Comparison of ENCODE assay signal across 8 cellular contexts in the genomic region with DNA sequence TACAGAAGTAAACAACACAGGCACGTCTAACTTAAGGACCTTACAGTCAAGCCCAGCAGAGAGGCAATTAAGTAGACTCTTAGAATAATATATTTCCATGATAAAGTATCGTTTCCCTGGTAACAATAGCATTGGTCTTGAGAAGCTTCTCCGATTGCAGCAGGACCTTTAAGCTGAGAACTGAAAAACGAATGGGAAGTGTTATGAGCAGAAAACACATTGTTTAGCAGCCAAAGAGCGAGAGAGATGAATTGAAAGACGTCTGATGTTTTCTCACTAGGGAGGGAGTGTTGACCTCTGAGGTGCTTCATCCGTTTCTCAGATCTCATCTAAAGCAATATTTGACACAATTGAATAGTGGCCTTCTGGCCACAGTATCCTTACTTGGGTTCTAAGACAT. TPM values are rescaled to one million over a fixed set of nuclear protein-coding genes. Genes with fewer than 3 reads are reported as not detected.
DNase-seq lines count a peak whose midpoint lies in the region; ATAC-seq and TF ChIP-seq lines count a peak whose summit lies in the region.

No MANE protein-coding gene starts in this region.

- H3K9me2 ChIP-seq in SK-N-SH = no peaks in the 10 kb centered on the region

- no peaks in the 10 kb centered on the region for H3K27me3 Mint-ChIP-seq in activated T-helper 1 cell treated with anti-CD3 and anti-CD28 coated beads, Interleukin-12 subunit alpha, Interleukin-12 subunit beta, Interleukin-2, Interleukin-4 antibody, amounts not matched to agents 30 ng/mL and 10 ng/mL and 1 ng/mL, durations not matched to agents 14 hours and 24 hours and 36 hours (ENCODE audit: insufficient read depth)

- H3K79me2 ChIP-seq in SK-N-SH (ENCODE audit: insufficient read depth) = peaks cover 88% of the 10 kb centered on the region

- H4K20me1 ChIP-seq in SK-N-SH (ENCODE audit: insufficient read depth) = peaks cover 2% of the 10 kb centered on the region

- H3K27me3 ChIP-seq in SK-N-SH (ENCODE audit: insufficient read depth) (no peaks in the 10 kb centered on the region), iPS-18a (ENCODE audit: control insufficient read depth, insufficient read depth, low read length) (no peaks in the 10 kb centered on the region), stomach (no peaks in the 10 kb centered on the region)

- H3K4me1 ChIP-seq in SK-N-SH (ENCODE audit: control insufficient read depth in 1 of 2, insufficient read depth in 2 of 2, low read depth in 1 of 2, low read length in 1 of 2) = peaks cover 14 to 18% of the 10 kb centered on the region in 2 experiments; a peak in 3 of 4 replicates
- H3K4me1 ChIP-seq in iPS-18a (ENCODE audit: control insufficient read depth, low read depth, low read length) = peaks cover 6% of the 10 kb centered on the region
- H3K4me1 ChIP-seq in stomach = peaks cover 30 to 61% (median 45%) of the 10 kb centered on the region in 4 donors

- TF ChIP-seq EP300 in SK-N-SH (IDR thresholded peaks at IDR 0.05; ENCODE audit: borderline replicate concordance in 1 of 2, low read depth in 1 of 2, low read length in 1 of 2) (no peak), stomach (IDR thresholded peaks at IDR 0.05) (no peak)

- peak overlapping the region; percentile 98 for H3K9ac ChIP-seq in SK-N-SH
- H3K9ac ChIP-seq in iPS-18a (ENCODE audit: low read length) = peak overlapping the region; percentile 99

- CTCF ChIA-PET in SK-N-SH (lab: Yijun Ruan, JAX) = interaction anchor here (1.3 to 5.4 kb wide), 10 partner anchors 9 to 135 kb away, joined by 5 to 70 read pairs (median 14); a partner anchor contains a TSS

- ATAC-seq in SK-N-SH treated with all-trans-retinoic acid at 6 μM for 48 hours = no peak

- H2AFZ ChIP-seq in SK-N-SH (ENCODE audit: low read depth) = no peak overlapping the region

- no peaks in the 10 kb centered on the region for H3K9me3 Mint-ChIP-seq in activated T-helper 1 cell treated with anti-CD3 and anti-CD28 coated beads, Interleukin-12 subunit alpha, Interleukin-12 subunit beta, Interleukin-2, Interleukin-4 antibody, amounts not matched to agents 30 ng/mL and 10 ng/mL and 1 ng/mL, durations not matched to agents 14 hours and 24 hours and 36 hours

- peaks cover 7% of the 10 kb centered on the region for H3F3A ChIP-seq in SK-N-SH (replicated peaks; ENCODE audit: insufficient read depth)

- no peak for TF ChIP-seq RAD21 in SK-N-SH (IDR thresholded peaks at IDR 0.05; ENCODE audit: low read length)

- peak overlapping the region; percentile 98 for H3K4me3 Mint-ChIP-seq in activated T-helper 1 cell treated with anti-CD3 and anti-CD28 coated beads, Interleukin-12 subunit alpha, Interleukin-12 subunit beta, Interleukin-2, Interleukin-4 antibody, amounts not matched to agents 30 ng/mL and 10 ng/mL and 1 ng/mL, durations not matched to agents 14 hours and 24 hours and 36 hours

- H3K36me3 Mint-ChIP-seq in activated T-helper 1 cell treated with anti-CD3 and anti-CD28 coated beads, Interleukin-12 subunit alpha, Interleukin-12 subunit beta, Interleukin-2, Interleukin-4 antibody, amounts not matched to agents 30 ng/mL and 10 ng/mL and 1 ng/mL, durations not matched to agents 14 hours and 24 hours and 36 hours (ENCODE audit: low read depth) = peaks cover 28% of the 10 kb centered on the region

- H3K4me2 ChIP-seq in SK-N-SH = peak overlapping the region; percentile 81

- POLR2A ChIA-PET in SK-N-SH (lab: Yijun Ruan, JAX) = interaction anchor here (1.3 kb wide), 1 partner anchor 17 kb away, joined by 7 read pairs; no protein-coding TSS in a partner anchor

- TF ChIP-seq CTCF in SK-N-SH (IDR thresholded peaks at IDR 0.05) (no peak), stomach (IDR thresholded peaks at IDR 0.05) (no peak)

- H3K9me3 ChIP-seq in SK-N-SH = no peaks in the 10 kb centered on the region
- no peaks in the 10 kb centered on the region for H3K9me3 ChIP-seq in iPS-18a (ENCODE audit: control insufficient read depth, low read depth, low read length)
- no peaks in the 10 kb centered on the region for H3K9me3 ChIP-seq in stomach

- intact Hi-C loops in activated T-helper 1 cell treated with anti-CD3 and anti-CD28 coated beads, Interleukin-12 subunit alpha, Interleukin-12 subunit beta, Interleukin-2, Interleukin-4 antibody, amounts not matched to agents 30 ng/mL and 10 ng/mL and 1 ng/mL, durations not matched to agents 14 hours and 24 hours and 36 hours (cut with micrococcal nuclease) = loop anchor here (10.0 kb wide), 1 partner anchor 643 kb away; a partner anchor contains a TSS
- intact Hi-C loops in stomach (cut with DNase I; ENCODE audit: low total_unique reads) = no loop called here

- WGBS in SK-N-SH (ENCODE audit: low lambda C conversion rate) = 7% methylated on average over 7 of the region's 7 CpGs
- 1 to 3% (median 2%) methylated on average over 7 of the region's 7 CpGs for WGBS in stomach, 5 donors

- H3K4me3 ChIP-seq in SK-N-SH (ENCODE audit: low read depth in 2 of 2, low read length in 1 of 2) (peak overlapping the region; percentile 55 to 99), iPS-18a (ENCODE audit: low read length) (peak overlapping the region; percentile 100), stomach (peak overlapping the region; percentile 72 to 97 (median 91))

- TF ChIP-seq POLR2A in stomach (IDR thresholded peaks at IDR 0.05) = no peak

- H3K27ac Mint-ChIP-seq in activated T-helper 1 cell treated with anti-CD3 and anti-CD28 coated beads, Interleukin-12 subunit alpha, Interleukin-12 subunit beta, Interleukin-2, Interleukin-4 antibody, amounts not matched to agents 30 ng/mL and 10 ng/mL and 1 ng/mL, durations not matched to agents 14 hours and 24 hours and 36 hours = peak overlapping the region; percentile 98

- peaks cover 54% of the 10 kb centered on the region for H3K4me1 Mint-ChIP-seq in activated T-helper 1 cell treated with anti-CD3 and anti-CD28 coated beads, Interleukin-12 subunit alpha, Interleukin-12 subunit beta, Interleukin-2, Interleukin-4 antibody, amounts not matched to agents 30 ng/mL and 10 ng/mL and 1 ng/mL, durations not matched to agents 14 hours and 24 hours and 36 hours (ENCODE audit: low read depth)

- H3K27ac ChIP-seq in SK-N-SH (ENCODE audit: low read depth in 2 of 2, low read length in 1 of 2) = peak overlapping the region in 1 of 2 experiments; percentile 99; a peak in 2 of 4 replicates
- H3K27ac ChIP-seq in iPS-18a (ENCODE audit: low read length) = peak overlapping the region; percentile 82
- H3K27ac ChIP-seq in stomach = peak overlapping the region in 3 of 5 donors; percentile 98 to 99 (median 99)

- no peak for DNase-seq in SK-N-SH
- DNase-seq in activated T-helper 1 cell treated with anti-CD3 and anti-CD28 coated beads, Interleukin-12 subunit alpha, Interleukin-12 subunit beta, Interleukin-2, Interleukin-4 antibody, amounts not matched to agents 30 ng/mL and 10 ng/mL and 1 ng/mL, durations not matched to agents 14 hours and 24 hours and 36 hours (ENCODE audit: low spot score) = no peak
- DNase-seq in stomach = no peak
- DNase-seq in foreskin melanocyte = no peak
- DNase-seq in NCI-H345 (lab: John Stamatoyannopoulos, UW) = no peak
- DNase-seq in NCI-H524 treated with DMSO at 0.1 percent for 48 hours (lab: John Stamatoyannopoulos, UW) = no peak

- H3K36me3 ChIP-seq in SK-N-SH (replicated peaks in 1 of 2; ENCODE audit: control insufficient read depth in 1 of 2, insufficient read depth in 2 of 2, low read length in 1 of 2) (peaks cover 6 to 11% of the 10 kb centered on the region in 2 experiments), iPS-18a (ENCODE audit: control insufficient read depth, low read depth, low read length) (peaks cover 17% of the 10 kb centered on the region), stomach (peaks cover under 1 to 20% (median 7%) of the 10 kb centered on the region in 4 donors)

TF ChIP-seq in SK-N-SH, 30 proteins besides CTCF, POLR2A, EP300 and RAD21 (continues in another document):
- TF ChIP-seq SMC3 (IDR thresholded peaks at IDR 0.05; ENCODE audit: low read depth, low read length) (no peak), JUND (IDR thresholded peaks at IDR 0.05) (no peak)

RNA-seq across cellular contexts. Expression of a gene that starts 0.9 kb away (rescaled TPM):
- polyA plus RNA-seq in SK-N-SH (2012; rRNA removed) = 31.1 and 56.0 TPM in 2 replicates
- 32.4 and 35.9 TPM in 2 replicates for polyA plus RNA-seq in SK-N-SH (2012; cell fraction: cytosol; rRNA removed)
- polyA plus RNA-seq in SK-N-SH (2012; cell fraction: nucleus; rRNA removed) = 54.5 and 56.0 TPM in 2 replicates
- total RNA-seq in activated T-helper 1 cell treated with anti-CD3 and anti-CD28 coated beads, Interleukin-12 subunit alpha, Interleukin-12 subunit beta, Interleukin-2, Interleukin-4 antibody, amounts not matched to agents 30 ng/mL and 10 ng/mL and 1 ng/mL, durations not matched to agents 14 hours and 24 hours and 36 hours = 82.9 and 88.5 TPM in 2 replicates
- 10 to 100 TPM in 2 of 5 donors, 1 to 10 TPM in 2, not detected in 1; 1.8 to 65.2 (median 10.1) TPM for total RNA-seq in stomach
- polyA plus RNA-seq in stomach = 10 to 100 TPM in 2 of 3 donors, 1 to 10 TPM in 1; 8.6 to 11.9 (median 10.6) TPM

RNA-seq across cellular contexts. Expression of a gene that starts 1.2 kb away (rescaled TPM):
- polyA plus RNA-seq in SK-N-SH (2012; rRNA removed) (25.1 and 29.6 TPM in 2 replicates), stomach (1 to 10 TPM; 6.1 to 9.8 (median 7.2) TPM)
- 26.4 and 26.6 TPM in 2 replicates for polyA plus RNA-seq in SK-N-SH (2012; cell fraction: cytosol; rRNA removed)
- 21.5 and 25.2 TPM in 2 replicates for polyA plus RNA-seq in SK-N-SH (2012; cell fraction: nucleus; rRNA removed)
- 19.0 and 23.8 TPM in 2 replicates for total RNA-seq in activated T-helper 1 cell treated with anti-CD3 and anti-CD28 coated beads, Interleukin-12 subunit alpha, Interleukin-12 subunit beta, Interleukin-2, Interleukin-4 antibody, amounts not matched to agents 30 ng/mL and 10 ng/mL and 1 ng/mL, durations not matched to agents 14 hours and 24 hours and 36 hours
- 10 to 100 TPM in 4 of 5 donors, 1 to 10 TPM in 1; 1.2 to 34.4 (median 18.8) TPM for total RNA-seq in stomach

RNA-seq across cellular contexts. Expression of a gene that starts 19.5 kb away (rescaled TPM):
- polyA plus RNA-seq in SK-N-SH (2012; rRNA removed) (22.4 and 26.6 TPM in 2 replicates), stomach (10 to 100 TPM; 75.3 to 77.2 (median 75.9) TPM)
- 16.0 and 24.0 TPM in 2 replicates for polyA plus RNA-seq in SK-N-SH (2012; cell fraction: cytosol; rRNA removed)
- 28.0 and 33.4 TPM in 2 replicates for polyA plus RNA-seq in SK-N-SH (2012; cell fraction: nucleus; rRNA removed)
- 351 and 356 TPM in 2 replicates for total RNA-seq in activated T-helper 1 cell treated with anti-CD3 and anti-CD28 coated beads, Interleukin-12 subunit alpha, Interleukin-12 subunit beta, Interleukin-2, Interleukin-4 antibody, amounts not matched to agents 30 ng/mL and 10 ng/mL and 1 ng/mL, durations not matched to agents 14 hours and 24 hours and 36 hours
- total RNA-seq in stomach = 100 to 1,000 TPM in 2 of 5 donors, 10 to 100 TPM in 3; 40.6 to 193 (median 84.2) TPM

RNA-seq across cellular contexts. Expression of a gene that starts 27.0 kb away (rescaled TPM):
- polyA plus RNA-seq in SK-N-SH (2012; rRNA removed) (2.4 and 3.7 TPM in 2 replicates), stomach (1 to 10 TPM in 1 of 3 donors, under 1 TPM in 2; 0.50 to 1.2 (median 0.58) TPM)
- 1.2 and 1.4 TPM in 2 replicates for polyA plus RNA-seq in SK-N-SH (2012; cell fraction: cytosol; rRNA removed)
- 13.1 and 13.5 TPM in 2 replicates for polyA plus RNA-seq in SK-N-SH (2012; cell fraction: nucleus; rRNA removed)
- 4.8 and 5.3 TPM in 2 replicates for total RNA-seq in activated T-helper 1 cell treated with anti-CD3 and anti-CD28 coated beads, Interleukin-12 subunit alpha, Interleukin-12 subunit beta, Interleukin-2, Interleukin-4 antibody, amounts not matched to agents 30 ng/mL and 10 ng/mL and 1 ng/mL, durations not matched to agents 14 hours and 24 hours and 36 hours
- 10 to 100 TPM in 2 of 5 donors, 1 to 10 TPM in 3; 4.0 to 26.3 (median 5.7) TPM for total RNA-seq in stomach
